In genomic region chr17:58591455-58591854, GRCh38 we compare ENCODE assay signal across 22 cellular contexts.
DNase-seq lines count a peak whose midpoint lies in the region; ATAC-seq and TF ChIP-seq lines count a peak whose summit lies in the region.
"Had no signal": no experiment of that assay in that cellular context is flagged by ENCODE, and none has a peak within 500 bp of the region (broad histone marks: within the 10 kb centered on the region; RNA-seq: fewer than 3 reads in every experiment).

No MANE protein-coding gene starts in this region.

- no peak overlapping the region for H3K4me3 Mint-ChIP-seq in glutamatergic neuron (ENCODE audit: unreplicated experiment)
- no peak overlapping the region for H3K4me3 Mint-ChIP-seq in activated T-cell treated with anti-CD3 and anti-CD28 coated beads, Interleukin-2, amount 50 U/mL, for 4 hours
- H3K4me3 Mint-ChIP-seq: activated naive CD8-positive, alpha-beta T cell treated with anti-CD3 and anti-CD28 coated beads, Interleukin-2, amount 10 ng/mL, durations not matched to agents 7 days and 5 days; CD4-positive, CD25-positive, alpha-beta regulatory T cell; effector memory CD8-positive, alpha-beta T cell; naive thymus-derived CD4-positive, alpha-beta T cell; T-helper 17 cell had no signal

- no TSS peak for BruUV-seq in A673 (replicated peaks; lab: Mats Ljungman, UMichigan)

- CTCF ChIA-PET in A673 (lab: Charles Lee) = no interaction called here

- H3K9me3 ChIP-seq in A673 (ENCODE audit: low read depth, low read length, poor library complexity, severe bottlenecking) (no peaks in the 10 kb centered on the region), sigmoid colon (no peaks in the 10 kb centered on the region)
- H3K9me3 ChIP-seq: colonic mucosa had no signal

- POLR2A ChIA-PET in A673 (lab: Charles Lee; ENCODE audit: low non-redundant PET) = interaction anchor here (0.7 kb wide), 1 partner anchor 87 kb away, joined by 10 read pairs; no protein-coding TSS in a partner anchor

- 82 to 87% methylated on average over 6 of the region's 6 CpGs for WGBS in sigmoid colon, 2 donors

- H3K27me3 ChIP-seq in A673 (replicated peaks; ENCODE audit: insufficient read depth, low read depth, low read length, poor library complexity) (no peaks in the 10 kb centered on the region), sigmoid colon (no peaks in the 10 kb centered on the region)
- H3K27me3 ChIP-seq: colonic mucosa had no signal

- H3K9me3 Mint-ChIP-seq in glutamatergic neuron (ENCODE audit: unreplicated experiment) = no peaks in the 10 kb centered on the region
- no peaks in the 10 kb centered on the region for H3K9me3 Mint-ChIP-seq in activated T-cell treated with anti-CD3 and anti-CD28 coated beads, Interleukin-2, amount 50 U/mL, for 4 hours
- H3K9me3 Mint-ChIP-seq: activated naive CD8-positive, alpha-beta T cell treated with anti-CD3 and anti-CD28 coated beads, Interleukin-2, amount 10 ng/mL, durations not matched to agents 7 days and 5 days; CD4-positive, CD25-positive, alpha-beta regulatory T cell; effector memory CD8-positive, alpha-beta T cell; naive thymus-derived CD4-positive, alpha-beta T cell had no signal

- H3K27ac Mint-ChIP-seq in glutamatergic neuron (ENCODE audit: unreplicated experiment) = no peak overlapping the region
- H3K27ac Mint-ChIP-seq: activated naive CD8-positive, alpha-beta T cell treated with anti-CD3 and anti-CD28 coated beads, Interleukin-2, amount 10 ng/mL, durations not matched to agents 7 days and 5 days; CD4-positive, CD25-positive, alpha-beta regulatory T cell; effector memory CD8-positive, alpha-beta T cell; naive thymus-derived CD4-positive, alpha-beta T cell; T-helper 17 cell had no signal

- no peak for ATAC-seq in activated T-cell treated with anti-CD3 and anti-CD28 coated beads, Interleukin-2, amount 50 U/mL, for 4 hours
- ATAC-seq: effector memory CD8-positive, alpha-beta T cell; naive thymus-derived CD4-positive, alpha-beta T cell; T-helper 17 cell had no signal

- H3K4me1 Mint-ChIP-seq in glutamatergic neuron (ENCODE audit: low read depth, unreplicated experiment) = peaks cover 2% of the 10 kb centered on the region
- peaks cover 4% of the 10 kb centered on the region for H3K4me1 Mint-ChIP-seq in activated T-cell treated with anti-CD3 and anti-CD28 coated beads, Interleukin-2, amount 50 U/mL, for 4 hours (ENCODE audit: low read depth)
- H3K4me1 Mint-ChIP-seq: T-helper 17 cell had no signal

- H3K27me3 Mint-ChIP-seq in glutamatergic neuron (ENCODE audit: unreplicated experiment) = no peaks in the 10 kb centered on the region
- H3K27me3 Mint-ChIP-seq in activated T-cell treated with anti-CD3 and anti-CD28 coated beads, Interleukin-2, amount 50 U/mL, for 4 hours (ENCODE audit: low read depth) = no peaks in the 10 kb centered on the region
- H3K27me3 Mint-ChIP-seq: CD4-positive, CD25-positive, alpha-beta regulatory T cell; naive thymus-derived CD4-positive, alpha-beta T cell; T-helper 17 cell had no signal

- H3K36me3 Mint-ChIP-seq in glutamatergic neuron (ENCODE audit: unreplicated experiment) = no peaks in the 10 kb centered on the region
- no peaks in the 10 kb centered on the region for H3K36me3 Mint-ChIP-seq in activated T-cell treated with anti-CD3 and anti-CD28 coated beads, Interleukin-2, amount 50 U/mL, for 4 hours (ENCODE audit: insufficient read depth)
- H3K36me3 Mint-ChIP-seq: activated naive CD8-positive, alpha-beta T cell treated with anti-CD3 and anti-CD28 coated beads, Interleukin-2, amount 10 ng/mL, durations not matched to agents 7 days and 5 days; CD4-positive, CD25-positive, alpha-beta regulatory T cell; naive thymus-derived CD4-positive, alpha-beta T cell had no signal

- H3K4me1 ChIP-seq in A673 (ENCODE audit: insufficient read depth, low read length, poor library complexity, severe bottlenecking) (no peaks in the 10 kb centered on the region), sigmoid colon (peaks cover 0 to 3% (median 0%) of the 10 kb centered on the region in 4 donors)
- H3K4me1 ChIP-seq: colonic mucosa, parathyroid adenoma had no signal

- H3K4me3 ChIP-seq in A673 (ENCODE audit: low read depth, low read length, poor library complexity, severe bottlenecking) (no peak overlapping the region), sigmoid colon (no peak overlapping the region)
- H3K4me3 ChIP-seq: colonic mucosa had no signal

- no peak for TF ChIP-seq EP300 in sigmoid colon (IDR thresholded peaks at IDR 0.05)

- H3K36me3 ChIP-seq in A673 (ENCODE audit: insufficient read depth, low read length, poor library complexity, severe bottlenecking) (no peaks in the 10 kb centered on the region), sigmoid colon (no peaks in the 10 kb centered on the region)
- H3K36me3 ChIP-seq: colonic mucosa had no signal

- H3K27ac ChIP-seq in A673 (ENCODE audit: low read depth, low read length, poor library complexity, severe bottlenecking) (no peak overlapping the region), VCaP (no peak overlapping the region), sigmoid colon (no peak overlapping the region)
- H3K27ac ChIP-seq: colonic mucosa, parathyroid adenoma had no signal

- DNase-seq in A673 (ENCODE audit: low spot score) (no peak), glutamatergic neuron (no peak), hippocampal formation (lab: John Stamatoyannopoulos, UW) (no peak), D341Med (ENCODE audit: low spot score) (no peak), sigmoid colon (no peak)
- no peak for DNase-seq in activated T-cell treated with anti-CD3 and anti-CD28 coated beads, Interleukin-2, amount 50 U/mL, for 4 hours
- DNase-seq: activated CD8-positive, alpha-beta memory T cell treated with anti-CD3 and anti-CD28 coated beads, Interleukin-2, amount 50 U/mL, for 48 hours; activated naive CD8-positive, alpha-beta T cell treated with anti-CD3 and anti-CD28 coated beads, Interleukin-2, amount 10 ng/mL, durations not matched to agents 7 days and 5 days; CD4-positive, CD25-positive, alpha-beta regulatory T cell; colonic mucosa; effector memory CD8-positive, alpha-beta T cell; naive thymus-derived CD4-positive, alpha-beta T cell; NCI-H1048; NCI-H1930; NCI-H2227 treated with DMSO at 0.1 percent for 48 hours; NCI-H748 treated with DMSO at 0.1 percent for 48 hours; OCI-M1; SHP77 treated with DMSO at 0.1 percent for 48 hours; T-helper 17 cell had no signal

- TF ChIP-seq POLR2A in sigmoid colon (IDR thresholded peaks at IDR 0.05) = no peak

- intact Hi-C loops in A673 (cut with micrococcal nuclease; ENCODE audit: unreplicated experiment) = no loop called here
- intact Hi-C loops in sigmoid colon (cut with DNase I) = no loop called here

- TF ChIP-seq CTCF in A673 (conservative IDR thresholded peaks at IDR 0.05; ENCODE audit: low read depth, low read length) = peak; percentile 26; the same call in 1 of the 2 replicates
- TF ChIP-seq CTCF in GM12873 (IDR thresholded peaks at IDR 0.05; ENCODE audit: insufficient read depth, low read depth, low read length, missing control alignments) = peak; percentile 8
- peak; percentile 25; the same call in 1 of the 2 replicates for TF ChIP-seq CTCF in VCaP (conservative IDR thresholded peaks at IDR 0.05)
- TF ChIP-seq CTCF in glutamatergic neuron (IDR thresholded peaks at IDR 0.05; ENCODE audit: partially characterized antibody, unreplicated experiment) = peak; percentile 56
- no peak for TF ChIP-seq CTCF in sigmoid colon (IDR thresholded peaks at IDR 0.05)

Comparison
In these comparisons a context has a peak if more than half of its experiments do, and no peak if none do; other contexts are left out.
1. CTCF ChIP-seq: peak in A673 (single experiment), GM12873 (single experiment), VCaP (single experiment) and glutamatergic neuron (single experiment); none in sigmoid colon (0 of 4).